In the genomic region with DNA sequence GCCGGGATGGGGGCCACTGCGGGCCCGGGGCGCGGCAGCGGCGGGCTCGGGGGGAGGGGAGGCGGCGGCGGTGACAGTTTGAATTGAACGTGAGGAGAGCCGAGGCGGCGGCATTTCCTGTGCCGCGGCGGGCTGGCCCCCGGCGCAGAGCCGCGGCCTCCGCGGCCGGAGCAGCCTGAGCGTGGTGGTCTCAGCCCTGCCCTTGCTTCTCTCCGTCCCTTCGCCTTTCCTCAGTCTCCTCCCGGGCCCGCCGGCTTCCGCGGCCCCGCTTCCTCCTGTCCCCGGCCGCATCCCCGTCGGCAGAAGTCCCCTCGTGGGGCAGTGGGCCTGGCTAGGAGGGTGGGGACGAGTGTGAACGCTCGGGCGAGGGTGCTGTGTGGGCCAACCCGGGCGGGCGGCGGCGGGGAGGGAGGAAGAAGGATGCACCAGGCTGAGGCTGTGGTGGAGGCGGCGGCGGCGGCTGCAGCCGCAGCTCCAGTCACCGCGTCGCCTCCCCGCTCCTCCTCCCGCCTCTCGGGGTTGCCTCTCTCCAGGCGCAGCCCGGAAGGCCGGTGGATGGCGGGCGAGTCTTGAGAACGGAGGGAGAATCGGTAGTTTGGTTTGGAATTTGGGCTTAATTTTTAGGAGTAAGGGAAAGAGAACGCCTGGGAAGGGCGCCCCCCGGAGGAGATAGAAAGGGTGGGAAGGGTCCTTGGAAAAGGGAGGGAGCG, we compare ENCODE assay signal across 8 cellular contexts.
DNase-seq lines count a peak whose midpoint lies in the region; ATAC-seq and TF ChIP-seq lines count a peak whose summit lies in the region.

No MANE protein-coding gene starts in this region.

- POLR2A ChIA-PET in AG04449 (lab: Yijun Ruan, JAX) = interaction anchor here (0.6 to 2.6 kb wide), 18 partner anchors 12 to 314 kb away, joined by 3 to 19 read pairs (median 4); a partner anchor contains a TSS

- TF ChIP-seq CTCF in AG04449 (IDR thresholded peaks at IDR 0.05; ENCODE audit: insufficient read depth, low read length, missing control alignments) = peak; percentile 52

- DNase-seq in AG04449 (ENCODE audit: low read depth, low spot score) (no peak), NCI-H345 (lab: John Stamatoyannopoulos, UW) (peak; percentile 48), cerebellar nuclear complex (lab: John Stamatoyannopoulos, UW) (peak; percentile 0 to 7)
- peak; percentile 78 for DNase-seq in activated CD4-positive, CD25-positive, alpha-beta regulatory T cell treated with anti-CD3 and anti-CD28 coated beads, Interleukin-2, amount 50 U/mL, for 72 hours
- peak; percentile 46 to 57 for DNase-seq in stimulated activated CD4-positive, alpha-beta T cell treated with anti-CD3 and anti-CD28 coated beads, Interleukin-1b, Interleukin-23, amount 100 ng/mL, for 4 hours (ENCODE audit: low read depth in 2 of 2)

- H3K27me3 ChIP-seq in layer of hippocampus (ENCODE audit: control insufficient read depth, insufficient read depth, low read length) = no peaks in the 10 kb centered on the region

- ATAC-seq in GM18519 (IDR thresholded peaks at IDR 0.05; ENCODE audit: low FRiP score, unreplicated experiment) (peak; percentile 10), HG03064 (IDR thresholded peaks at IDR 0.05; ENCODE audit: low read depth, unreplicated experiment) (peak; percentile 36)

- CTCF ChIA-PET in AG04449 (lab: Yijun Ruan, JAX) = interaction anchor here (0.7 to 4.8 kb wide), 13 partner anchors 10 to 106 kb away, joined by 3 to 38 read pairs (median 3); no protein-coding TSS in a partner anchor

- peak overlapping the region; percentile 96 for H3K27ac ChIP-seq in layer of hippocampus (ENCODE audit: low read depth, low read length)

- H3K4me3 ChIP-seq in AG04449 (ENCODE audit: low read depth, low read length) = peak overlapping the region; percentile 82
